In genomic region chr17:50161023-50161910, GRCh38 we compare ENCODE assay signal across 8 cellular contexts. TPM values are rescaled to one million over a fixed set of nuclear protein-coding genes. Genes with fewer than 3 reads are reported as not detected.
DNase-seq lines count a peak whose midpoint lies in the region.

No MANE protein-coding gene starts in this region.

- DNase-seq in GDM1 (lab: John Stamatoyannopoulos, UW) (peak; percentile 85), HCEC 1CT (peak; percentile 81), MV-4-11 (lab: John Stamatoyannopoulos, UW) (peak; percentile 74), SJCRH30 (peak; percentile 90 to 94), germinal center (ENCODE audit: low spot score) (peak; percentile 99), nucleus accumbens (lab: John Stamatoyannopoulos, UW) (peak in 55 of 56 donors; percentile 33 to 97 (median 87)), superior temporal gyrus (ENCODE audit: extremely low spot score) (peak; percentile 95)
- peak; percentile 83 to 90 (median 89) for DNase-seq in activated naive CD4-positive, alpha-beta T cell (lab: John Stamatoyannopoulos, UW)

- H3K27ac ChIP-seq in SJCRH30: peak overlapping the region; percentile 16; the same call in 1 of the 2 replicates

- H3K4me3 ChIP-seq in SJCRH30: peak overlapping the region; percentile 53

- H3K4me1 ChIP-seq in SJCRH30: peaks cover 12% of the 10 kb centered on the region

- H3K9me3 ChIP-seq in SJCRH30 (replicated peaks): no peaks in the 10 kb centered on the region

- no peaks in the 10 kb centered on the region for H3K27me3 ChIP-seq in SJCRH30

- no peaks in the 10 kb centered on the region for H3K36me3 ChIP-seq in SJCRH30

RNA-seq across cellular contexts. Expression of gene SGCA, which starts 4.5 kb away (rescaled TPM):
- total RNA-seq in SJCRH30 (2014; rRNA removed; shearing (Covaris generic)): 43.2 and 43.4 TPM in 2 replicates

RNA-seq across cellular contexts. Expression of gene PPP1R9B, which starts 10.8 kb away (rescaled TPM):
- 32.1 TPM in 2 replicates for total RNA-seq in SJCRH30 (2014; rRNA removed; shearing (Covaris generic))

RNA-seq across cellular contexts. Expression of gene SAMD14, which starts 31.3 kb away (rescaled TPM):
- total RNA-seq in SJCRH30 (2014; rRNA removed; shearing (Covaris generic)): 2.4 and 3.1 TPM in 2 replicates

RNA-seq across cellular contexts. Expression of gene COL1A1, which starts 40.2 kb away (rescaled TPM):
- total RNA-seq in SJCRH30 (2014; rRNA removed; shearing (Covaris generic)): 4.2 and 4.4 TPM in 2 replicates

Comparison
In these comparisons a context has a peak if more than half of its experiments do, and no peak if none do; other contexts are left out.
1. Peak in every context shown above with its lines: DNase-seq, H3K4me3 ChIP-seq and H3K27ac ChIP-seq.